ENCODE assay signal across 13 cellular contexts in genomic region chr2:10439185-10439879, GRCh38. TPM values are rescaled to one million over a fixed set of nuclear protein-coding genes. Genes with fewer than 3 reads are reported as not detected.
DNase-seq lines count a peak whose midpoint lies in the region; ATAC-seq and TF ChIP-seq lines count a peak whose summit lies in the region.
"Had no signal": no experiment of that assay in that cellular context is flagged by ENCODE, and none has a peak within 500 bp of the region (broad histone marks: within the 10 kb centered on the region; RNA-seq: fewer than 3 reads in every experiment).

No MANE protein-coding gene starts in this region.

- CTCF ChIA-PET in activated naive CD4-positive, alpha-beta T cell treated with anti-CD3 and anti-CD28 coated beads, Interleukin-2, amount 10 ng/mL, durations not matched to agents 7 days and 5 days (lab: Charles Lee): interaction anchor here (1.0 to 2.1 kb wide), 6 partner anchors 30 to 367 kb away, joined by 3 to 11 read pairs (median 4); no protein-coding TSS in a partner anchor
- CTCF ChIA-PET in activated B cell treated with CpG ODN at 0.5 μM for 24 hours (lab: Charles Lee): interaction anchor here (0.6 to 8.6 kb wide), 4 partner anchors 30 to 367 kb away, joined by 4 to 162 read pairs (median 6); partner anchors contain the start of gene RRM2

- no peak for ATAC-seq in activated B cell treated with CpG ODN at 0.5 μM for 24 hours (ENCODE audit: low read depth)
- peak; percentile 75 for ATAC-seq in left lobe of liver
- ATAC-seq: activated T-helper 17 cell treated with anti-CD3 and anti-CD28 coated beads, Interleukin-2, amount 50 U/mL, for 72 hours; Right ventricle myocardium inferior; stimulated activated naive CD8-positive, alpha-beta T cell treated with anti-CD3 and anti-CD28 coated beads, Interleukin-15, amount 100 ng/mL, for 72 hours had no signal

- DNase-seq in activated naive CD4-positive, alpha-beta T cell treated with anti-CD3 and anti-CD28 coated beads, Interleukin-2, amount 10 ng/mL, durations not matched to agents 7 days and 5 days: no peak
- no peak for DNase-seq in activated naive CD4-positive, alpha-beta T cell treated with anti-CD3 and anti-CD28 coated beads, Interleukin-2, amount 50 U/mL, for 16 hours
- DNase-seq in activated B cell treated with CpG ODN at 0.5 μM for 24 hours (no peak), left lobe of liver (ENCODE audit: low spot score) (no peak), AG08396 (ENCODE audit: low spot score) (no peak), NCI-H2107 treated with DMSO at 0.1 percent for 48 hours (lab: John Stamatoyannopoulos, UW; ENCODE audit: unreplicated experiment) (no peak), NCI-H187 treated with DMSO at 0.1 percent for 48 hours (lab: John Stamatoyannopoulos, UW) (no peak), NCI-H345 (lab: John Stamatoyannopoulos, UW) (no peak)
- DNase-seq: NCI-H187; stimulated activated naive CD8-positive, alpha-beta T cell treated with anti-CD3 and anti-CD28 coated beads, Interleukin-15, amount 100 ng/mL, for 72 hours had no signal

- no peak overlapping the region for H3K4me3 Mint-ChIP-seq in activated naive CD4-positive, alpha-beta T cell treated with anti-CD3 and anti-CD28 coated beads, Interleukin-2, amount 10 ng/mL, durations not matched to agents 7 days and 5 days
- H3K4me3 Mint-ChIP-seq in activated B cell treated with CpG ODN at 0.5 μM for 24 hours: no peak overlapping the region
- H3K4me3 Mint-ChIP-seq: activated T-helper 17 cell treated with anti-CD3 and anti-CD28 coated beads, Interleukin-2, amount 50 U/mL, for 72 hours; stimulated activated naive CD8-positive, alpha-beta T cell treated with anti-CD3 and anti-CD28 coated beads, Interleukin-15, amount 100 ng/mL, for 72 hours; T-helper 2 cell treated with Interferon-gamma antibody and Interleukin-4, amounts not matched to agents 5 μg/mL and 100 μg/mL, for 36 hours had no signal

- peaks cover 4% of the 10 kb centered on the region for H3K4me1 Mint-ChIP-seq in activated naive CD4-positive, alpha-beta T cell treated with anti-CD3 and anti-CD28 coated beads, Interleukin-2, amount 10 ng/mL, durations not matched to agents 7 days and 5 days
- H3K4me1 Mint-ChIP-seq in activated B cell treated with CpG ODN at 0.5 μM for 24 hours: peaks cover 14% of the 10 kb centered on the region

- peaks cover 5% of the 10 kb centered on the region for H3K27me3 Mint-ChIP-seq in activated naive CD4-positive, alpha-beta T cell treated with anti-CD3 and anti-CD28 coated beads, Interleukin-2, amount 10 ng/mL, durations not matched to agents 7 days and 5 days
- no peaks in the 10 kb centered on the region for H3K27me3 Mint-ChIP-seq in activated B cell treated with CpG ODN at 0.5 μM for 24 hours
- H3K27me3 Mint-ChIP-seq: activated T-helper 17 cell treated with anti-CD3 and anti-CD28 coated beads, Interleukin-2, amount 50 U/mL, for 72 hours; stimulated activated naive CD8-positive, alpha-beta T cell treated with anti-CD3 and anti-CD28 coated beads, Interleukin-15, amount 100 ng/mL, for 72 hours had no signal

- intact Hi-C loops in activated B cell treated with CpG ODN at 0.5 μM for 24 hours (cut with micrococcal nuclease): loop anchor here (10.0 kb wide), 1 partner anchor 625 kb away; no protein-coding TSS in a partner anchor

- TF ChIP-seq CTCF in activated B cell treated with CpG ODN at 0.5 μM for 24 hours (IDR thresholded peaks at IDR 0.05): no peak

- H3K36me3 Mint-ChIP-seq in activated naive CD4-positive, alpha-beta T cell treated with anti-CD3 and anti-CD28 coated beads, Interleukin-2, amount 10 ng/mL, durations not matched to agents 7 days and 5 days: peaks cover 32% of the 10 kb centered on the region
- H3K36me3 Mint-ChIP-seq in activated B cell treated with CpG ODN at 0.5 μM for 24 hours (ENCODE audit: low read depth): peaks cover 64% of the 10 kb centered on the region

- POLR2A ChIA-PET in activated B cell treated with CpG ODN at 0.5 μM for 24 hours (lab: Charles Lee): interaction anchor here (1.5 kb wide), 2 partner anchors 9 to 30 kb away, joined by 3 to 5 read pairs; partner anchors contain the start of gene ODC1

- H3K9me3 Mint-ChIP-seq in activated naive CD4-positive, alpha-beta T cell treated with anti-CD3 and anti-CD28 coated beads, Interleukin-2, amount 10 ng/mL, durations not matched to agents 7 days and 5 days: no peaks in the 10 kb centered on the region
- no peaks in the 10 kb centered on the region for H3K9me3 Mint-ChIP-seq in activated B cell treated with CpG ODN at 0.5 μM for 24 hours
- H3K9me3 Mint-ChIP-seq: activated T-helper 17 cell treated with anti-CD3 and anti-CD28 coated beads, Interleukin-2, amount 50 U/mL, for 72 hours; stimulated activated naive CD8-positive, alpha-beta T cell treated with anti-CD3 and anti-CD28 coated beads, Interleukin-15, amount 100 ng/mL, for 72 hours; T-helper 2 cell treated with Interferon-gamma antibody and Interleukin-4, amounts not matched to agents 5 μg/mL and 100 μg/mL, for 36 hours had no signal

- H3K27ac Mint-ChIP-seq in activated naive CD4-positive, alpha-beta T cell treated with anti-CD3 and anti-CD28 coated beads, Interleukin-2, amount 10 ng/mL, durations not matched to agents 7 days and 5 days: peak overlapping the region; percentile 42
- H3K27ac Mint-ChIP-seq in activated B cell treated with CpG ODN at 0.5 μM for 24 hours: peak overlapping the region; percentile 46
- H3K27ac Mint-ChIP-seq: activated T-helper 17 cell treated with anti-CD3 and anti-CD28 coated beads, Interleukin-2, amount 50 U/mL, for 72 hours; T-helper 2 cell treated with Interferon-gamma antibody and Interleukin-4, amounts not matched to agents 5 μg/mL and 100 μg/mL, for 36 hours had no signal

RNA-seq across cellular contexts. Expression of gene ODC1, which starts 8.8 kb away (rescaled TPM):
- total RNA-seq in activated B cell treated with CpG ODN at 0.5 μM for 24 hours (192 and 200 TPM in 2 replicates), left lobe of liver (16.2 TPM)

Comparison
In these comparisons a context has a peak if more than half of its experiments do, and no peak if none do; other contexts are left out.
1. RNA of gene ODC1, which starts 8.8 kb away (total RNA-seq): 192 to 200 TPM in activated B cell treated with CpG ODN at 0.5 μM for 24 hours; 16.2 TPM in left lobe of liver (single experiment); every median in the first group is over 10 times any median in the second.